In the genomic region with DNA sequence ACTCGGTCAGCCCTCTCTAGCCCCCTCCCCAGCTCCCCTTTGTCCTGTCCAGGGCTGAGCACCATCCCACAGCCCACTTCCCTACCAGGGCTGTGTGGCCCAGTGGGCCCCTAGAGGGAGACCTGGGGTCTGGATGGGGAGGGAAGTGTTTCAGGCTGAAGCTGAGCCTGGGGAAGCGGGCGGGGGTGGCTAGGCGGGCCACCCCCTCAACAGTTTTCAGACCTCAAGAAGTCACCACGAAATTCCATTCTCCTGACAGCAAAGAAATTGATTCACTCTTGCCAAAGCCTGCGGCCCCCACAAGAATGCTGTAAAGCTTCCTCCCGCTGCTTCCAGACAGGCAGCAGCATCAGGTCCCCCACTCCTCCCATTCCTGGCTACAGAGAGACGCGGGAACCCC, we compare ENCODE assay signal across 12 cellular contexts. TPM values are rescaled to one million over a fixed set of nuclear protein-coding genes. Genes with fewer than 3 reads are reported as not detected.
DNase-seq lines count a peak whose midpoint lies in the region; ATAC-seq and TF ChIP-seq lines count a peak whose summit lies in the region.
"Had no signal": no experiment of that assay in that cellular context is flagged by ENCODE, and none has a peak within 500 bp of the region (broad histone marks: within the 10 kb centered on the region; RNA-seq: fewer than 3 reads in every experiment).

No MANE protein-coding gene starts in this region.

- peaks cover 10% of the 10 kb centered on the region; the same call in 1 of the 2 replicates for H4K20me1 ChIP-seq in SK-N-SH (ENCODE audit: insufficient read depth)

- H2AFZ ChIP-seq in SK-N-SH (ENCODE audit: low read depth), result peak overlapping the region; percentile 1; the same call in 1 of the 2 replicates

- peak overlapping the region in 1 of 2 experiments; percentile 60; a peak in 2 of 4 replicates for H3K27ac ChIP-seq in SK-N-SH (ENCODE audit: low read depth in 2 of 2, low read length in 1 of 2)
- no peak overlapping the region for H3K27ac ChIP-seq in CD4-positive, alpha-beta memory T cell (ENCODE audit: low read depth, low read length)
- H3K27ac ChIP-seq: coronary artery had no signal

- H3K9me3 Mint-ChIP-seq in CD4-positive, alpha-beta memory T cell, result no peaks in the 10 kb centered on the region
- H3K9me3 Mint-ChIP-seq: stimulated activated naive B cell treated with anti-CD40 and anti-IgM and Interleukin-4, amounts not matched to agents 10 μg/mL and 1 μg/mL and 100 μg/mL, for 72 hours had no signal

- H3K9me2 ChIP-seq in SK-N-SH, result no peaks in the 10 kb centered on the region

- no peak; a peak in 1 of 4 replicates for TF ChIP-seq EP300 in SK-N-SH (IDR thresholded peaks at IDR 0.05; ENCODE audit: borderline replicate concordance in 1 of 2, low read depth in 1 of 2, low read length in 1 of 2)

- peak overlapping the region in 1 of 7 donors; percentile 84 for H3K27ac Mint-ChIP-seq in CD4-positive, alpha-beta memory T cell
- H3K27ac Mint-ChIP-seq: stimulated activated naive B cell treated with anti-CD40 and anti-IgM and Interleukin-4, amounts not matched to agents 10 μg/mL and 1 μg/mL and 100 μg/mL, for 72 hours had no signal

- H3K4me1 ChIP-seq in SK-N-SH (ENCODE audit: control insufficient read depth in 1 of 2, insufficient read depth in 2 of 2, low read depth in 1 of 2, low read length in 1 of 2), result peaks cover 38 to 80% of the 10 kb centered on the region in 2 experiments; a peak in 3 of 4 replicates
- peaks cover 35% of the 10 kb centered on the region for H3K4me1 ChIP-seq in CD4-positive, alpha-beta memory T cell (ENCODE audit: insufficient read depth, low read length)

- peaks cover 20% of the 10 kb centered on the region for H3K79me2 ChIP-seq in SK-N-SH (ENCODE audit: insufficient read depth)

- intact Hi-C loops in posterior cingulate gyrus (cut with DNase I), result no loop called here
- intact Hi-C loops in CD4-positive, alpha-beta memory T cell (cut with micrococcal nuclease), result no loop called here

- no peaks in the 10 kb centered on the region for H3K27me3 ChIP-seq in SK-N-SH (ENCODE audit: insufficient read depth)
- no peaks in the 10 kb centered on the region for H3K27me3 ChIP-seq in CD4-positive, alpha-beta memory T cell (ENCODE audit: insufficient read depth, low read length)

- TF ChIP-seq RAD21 in SK-N-SH (IDR thresholded peaks at IDR 0.05; ENCODE audit: low read length), result no peak; the same call in 1 of the 2 replicates

- DNase-seq in GM03348 (ENCODE audit: low spot score) (peak; percentile 95), SK-N-SH (no peak), fibroblast of peridontal ligament (ENCODE audit: extremely low read depth) (peak; percentile 89), smooth muscle cell of the brain vasculature (ENCODE audit: low read depth, low spot score) (peak; percentile 61), posterior cingulate gyrus (no peak)
- no peak for DNase-seq in CD4-positive, alpha-beta memory T cell
- DNase-seq: activated CD8-positive, alpha-beta memory T cell treated with anti-CD3 and anti-CD28 coated beads, Interleukin-2, amount 50 U/mL, for 4 hours; NCI-H1694; stimulated activated naive B cell treated with anti-CD40 and anti-IgM and Interleukin-4, amounts not matched to agents 10 μg/mL and 1 μg/mL and 100 μg/mL, for 72 hours had no signal

- 0 out of 2 replicates have a peak, but pooled peaks have one; percentile 26 for TF ChIP-seq CTCF in SK-N-SH (IDR thresholded peaks at IDR 0.05)

- POLR2A ChIA-PET in SK-N-SH (lab: Yijun Ruan, JAX), result no interaction called here
- POLR2A ChIA-PET in CD4-positive, alpha-beta memory T cell (lab: Charles Lee; ENCODE audit: partially characterized antibody), result interaction anchor here (0.8 to 15.7 kb wide), 4 partner anchors 6 to 48 kb away, joined by 3 to 511 read pairs (median 50); no protein-coding TSS in a partner anchor

- peaks cover 22 to 48% (median 30%) of the 10 kb centered on the region in 4 donors for H3K4me1 Mint-ChIP-seq in CD4-positive, alpha-beta memory T cell

- peak overlapping the region; percentile 40; the same call in 1 of the 2 replicates for H3K9ac ChIP-seq in SK-N-SH

- ATAC-seq in HG02938 (IDR thresholded peaks at IDR 0.05; ENCODE audit: unreplicated experiment) (no peak), HG03135 (IDR thresholded peaks at IDR 0.05; ENCODE audit: unreplicated experiment) (no peak)
- ATAC-seq: stimulated activated naive B cell treated with anti-CD40 and anti-IgM and Interleukin-4, amounts not matched to agents 10 μg/mL and 1 μg/mL and 100 μg/mL, for 72 hours had no signal

- no peaks in the 10 kb centered on the region for H3K27me3 Mint-ChIP-seq in CD4-positive, alpha-beta memory T cell
- H3K27me3 Mint-ChIP-seq: stimulated activated naive B cell treated with anti-CD40 and anti-IgM and Interleukin-4, amounts not matched to agents 10 μg/mL and 1 μg/mL and 100 μg/mL, for 72 hours had no signal

- 36% methylated on average over 9 of the region's 9 CpGs for WGBS in SK-N-SH (ENCODE audit: low lambda C conversion rate)

- H3K36me3 ChIP-seq in SK-N-SH (replicated peaks in 1 of 2; ENCODE audit: control insufficient read depth in 1 of 2, insufficient read depth in 2 of 2, low read length in 1 of 2), result no peaks in the 10 kb centered on the region
- H3K36me3 ChIP-seq in CD4-positive, alpha-beta memory T cell (ENCODE audit: insufficient read depth, low read length), result no peaks in the 10 kb centered on the region

- H3K9me3 ChIP-seq in SK-N-SH, result no peaks in the 10 kb centered on the region
- H3K9me3 ChIP-seq in CD4-positive, alpha-beta memory T cell (ENCODE audit: control insufficient read depth in 1 of 2, low read length in 2 of 2), result no peaks in the 10 kb centered on the region

- H3K36me3 Mint-ChIP-seq in CD4-positive, alpha-beta memory T cell, result peaks cover 9 to 16% of the 10 kb centered on the region in 2 donors

- CTCF ChIA-PET in SK-N-SH (lab: Yijun Ruan, JAX), result interaction anchor here (0.8 to 1.7 kb wide), 9 partner anchors 10 to 153 kb away, joined by 3 to 4 read pairs (median 3); no protein-coding TSS in a partner anchor
- CTCF ChIA-PET in CD4-positive, alpha-beta memory T cell (lab: Charles Lee; ENCODE audit: partially characterized antibody), result no interaction called here

- no peak overlapping the region for H3K4me3 ChIP-seq in SK-N-SH (ENCODE audit: low read depth in 2 of 2, low read length in 1 of 2)
- H3K4me3 ChIP-seq in CD4-positive, alpha-beta memory T cell (ENCODE audit: low read length in 2 of 2), result no peak overlapping the region
- H3K4me3 ChIP-seq: coronary artery had no signal

- H3K4me3 Mint-ChIP-seq in CD4-positive, alpha-beta memory T cell, result peak overlapping the region in 1 of 8 donors; percentile 15

- peak overlapping the region; percentile 61 for H3K4me2 ChIP-seq in SK-N-SH

- H3F3A ChIP-seq in SK-N-SH (replicated peaks; ENCODE audit: insufficient read depth), result peaks cover 7% of the 10 kb centered on the region

TF ChIP-seq in SK-N-SH, 30 proteins besides CTCF, POLR2A, EP300 and RAD21 (continues in another document):
- TF ChIP-seq ELF1 (IDR thresholded peaks at IDR 0.05) (no peak), TEAD4 (IDR thresholded peaks at IDR 0.05; ENCODE audit: borderline replicate concordance, insufficient read depth) (peak; percentile 88; the same call in 1 of the 2 replicates), GABPA (IDR thresholded peaks at IDR 0.05; ENCODE audit: low read depth) (no peak), TCF12 (IDR thresholded peaks at IDR 0.05) (peak; percentile 76), MEF2A (IDR thresholded peaks at IDR 0.05; ENCODE audit: borderline replicate concordance, low read depth) (no peak), NRF1 (IDR thresholded peaks at IDR 0.05; ENCODE audit: low read depth, low read length) (no peak)
- TF ChIP-seq, protein P1, sequence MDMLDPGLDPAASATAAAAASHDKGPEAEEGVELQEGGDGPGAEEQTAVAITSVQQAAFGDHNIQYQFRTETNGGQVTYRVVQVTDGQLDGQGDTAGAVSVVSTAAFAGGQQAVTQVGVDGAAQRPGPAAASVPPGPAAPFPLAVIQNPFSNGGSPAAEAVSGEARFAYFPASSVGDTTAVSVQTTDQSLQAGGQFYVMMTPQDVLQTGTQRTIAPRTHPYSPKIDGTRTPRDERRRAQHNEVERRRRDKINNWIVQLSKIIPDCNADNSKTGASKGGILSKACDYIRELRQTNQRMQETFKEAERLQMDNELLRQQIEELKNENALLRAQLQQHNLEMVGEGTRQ (IDR thresholded peaks at IDR 0.05; ENCODE audit: borderline replicate concordance, low read depth, low read length), result no peak
- TF ChIP-seq, protein P2, sequence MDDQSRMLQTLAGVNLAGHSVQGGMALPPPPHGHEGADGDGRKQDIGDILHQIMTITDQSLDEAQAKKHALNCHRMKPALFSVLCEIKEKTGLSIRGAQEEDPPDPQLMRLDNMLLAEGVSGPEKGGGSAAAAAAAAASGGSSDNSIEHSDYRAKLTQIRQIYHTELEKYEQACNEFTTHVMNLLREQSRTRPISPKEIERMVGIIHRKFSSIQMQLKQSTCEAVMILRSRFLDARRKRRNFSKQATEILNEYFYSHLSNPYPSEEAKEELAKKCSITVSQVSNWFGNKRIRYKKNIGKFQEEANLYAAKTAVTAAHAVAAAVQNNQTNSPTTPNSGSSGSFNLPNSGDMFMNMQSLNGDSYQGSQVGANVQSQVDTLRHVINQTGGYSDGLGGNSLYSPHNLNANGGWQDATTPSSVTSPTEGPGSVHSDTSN (IDR thresholded peaks at IDR 0.05), result no peak; the same call in 1 of the 2 replicates

RNA-seq across cellular contexts. Expression of a gene that starts 2.6 kb away (rescaled TPM):
- polyA plus RNA-seq in SK-N-SH (2012; rRNA removed), result 7.6 and 9.4 TPM in 2 replicates
- polyA plus RNA-seq in SK-N-SH (2012; cell fraction: cytosol; rRNA removed), result 3.5 and 5.9 TPM in 2 replicates
- polyA plus RNA-seq in SK-N-SH (2012; cell fraction: nucleus; rRNA removed), result 13.3 and 14.4 TPM in 2 replicates
- 100 to 1,000 TPM; 125 to 127 TPM for total RNA-seq in CD4-positive, alpha-beta memory T cell
- polyA plus RNA-seq in CD4-positive, alpha-beta memory T cell, result 1 to 10 TPM in 1 of 2 donors, under 1 TPM in 1; 0.09 to 4.1 TPM

RNA-seq across cellular contexts. Expression of a gene that starts 38.3 kb away (rescaled TPM):
- polyA plus RNA-seq in SK-N-SH (2012; rRNA removed), result 34.1 and 36.2 TPM in 2 replicates
- 8.3 and 16.1 TPM in 2 replicates for polyA plus RNA-seq in SK-N-SH (2012; cell fraction: cytosol; rRNA removed)
- polyA plus RNA-seq in SK-N-SH (2012; cell fraction: nucleus; rRNA removed), result 154 and 256 TPM in 2 replicates
- 10 to 100 TPM; 37.0 to 41.4 TPM for total RNA-seq in CD4-positive, alpha-beta memory T cell
- polyA plus RNA-seq in CD4-positive, alpha-beta memory T cell, result 10 to 100 TPM; 24.2 to 42.4 TPM

RNA-seq across cellular contexts. Expression of a gene that starts 40.8 kb away (rescaled TPM):
- not detected in 2 replicates for polyA plus RNA-seq in SK-N-SH (2012; rRNA removed)
- polyA plus RNA-seq in SK-N-SH (2012; cell fraction: cytosol; rRNA removed), result not detected in 2 replicates
- polyA plus RNA-seq in SK-N-SH (2012; cell fraction: nucleus; rRNA removed), result not detected in 2 replicates
- not detected for total RNA-seq in CD4-positive, alpha-beta memory T cell
- polyA plus RNA-seq in CD4-positive, alpha-beta memory T cell, result not detected

RNA-seq across cellular contexts. Expression of a gene that starts 41.8 kb away (rescaled TPM):
- polyA plus RNA-seq in SK-N-SH (2012; rRNA removed), result 14.4 and 15.1 TPM in 2 replicates
- polyA plus RNA-seq in SK-N-SH (2012; cell fraction: cytosol; rRNA removed), result 11.2 and 12.8 TPM in 2 replicates
- polyA plus RNA-seq in SK-N-SH (2012; cell fraction: nucleus; rRNA removed), result 37.7 and 46.3 TPM in 2 replicates
- 1 to 10 TPM; 8.2 to 9.4 TPM for total RNA-seq in CD4-positive, alpha-beta memory T cell
- 1 to 10 TPM in 1 of 2 donors, under 1 TPM in 1; 0.81 to 3.7 TPM for polyA plus RNA-seq in CD4-positive, alpha-beta memory T cell

Comparison
In these comparisons a context has a peak if more than half of its experiments do, and no peak if none do; other contexts are left out.
1. DNase-seq: peak in GM03348 (single experiment), fibroblast of peridontal ligament (single experiment) and smooth muscle cell of the brain vasculature (single experiment); none in SK-N-SH (single experiment), posterior cingulate gyrus (0 of 10) and CD4-positive, alpha-beta memory T cell (0 of 5).